Comparison of ENCODE assay signal across 8 cellular contexts in the genomic region with DNA sequence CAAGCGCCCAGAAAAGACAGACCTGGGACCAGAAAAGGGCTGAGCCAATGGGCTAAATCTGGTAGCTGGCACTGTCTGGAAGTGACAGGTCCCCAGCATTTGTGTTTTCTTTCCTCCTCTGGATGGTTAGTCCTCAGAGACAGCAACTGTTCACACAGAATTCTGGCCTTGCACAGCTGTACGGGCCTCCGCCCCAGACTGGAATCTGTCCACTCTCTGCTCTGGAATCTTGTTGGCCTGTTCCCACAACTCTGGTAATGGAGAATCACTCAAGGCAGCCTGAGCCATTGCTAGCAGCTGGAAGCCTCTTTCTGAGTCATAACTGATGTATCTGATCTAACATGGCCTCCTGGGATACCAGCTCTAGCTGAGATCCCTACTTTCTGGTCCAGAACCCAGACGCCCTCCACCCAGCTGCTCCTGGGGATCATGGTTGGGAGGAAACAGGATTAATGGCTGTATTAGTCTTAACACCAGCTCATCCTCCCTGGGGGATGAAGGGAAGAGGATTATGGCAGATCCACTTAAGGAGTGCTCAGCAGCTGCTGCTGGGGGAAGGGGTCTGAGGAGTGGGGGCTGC. TPM values are rescaled to one million over a fixed set of nuclear protein-coding genes. Genes with fewer than 3 reads are reported as not detected.
DNase-seq lines count a peak whose midpoint lies in the region; ATAC-seq and TF ChIP-seq lines count a peak whose summit lies in the region.

No MANE protein-coding gene starts in this region.

- peak; percentile 97 for DNase-seq in AG10803 (ENCODE audit: low read depth)
- DNase-seq in NCI-H524 (lab: John Stamatoyannopoulos, UW): peak; percentile 99 to 100
- peak; percentile 97 for DNase-seq in dedifferentiated amniotic fluid mesenchymal stem cell (ENCODE audit: extremely low spot score)
- no peak for DNase-seq in natural killer cell

- peaks cover 53 to 56% of the 10 kb centered on the region in 2 donors for H3K4me1 Mint-ChIP-seq in natural killer cell

- peak overlapping the region; percentile 87 to 93 for H3K27ac Mint-ChIP-seq in natural killer cell

- peak overlapping the region; percentile 90 for H3K4me3 Mint-ChIP-seq in natural killer cell

- TF ChIP-seq CTCF in AG10803 (conservative IDR thresholded peaks at IDR 0.05; ENCODE audit: low read length): no peak
- TF ChIP-seq CTCF in natural killer cell (IDR thresholded peaks at IDR 0.05): no peak

- intact Hi-C loops in natural killer cell (cut with micrococcal nuclease): no loop called here

- ATAC-seq in natural killer cell (no peak), GM18858 (IDR thresholded peaks at IDR 0.05; ENCODE audit: unreplicated experiment) (no peak), GM19351 (IDR thresholded peaks at IDR 0.05; ENCODE audit: unreplicated experiment) (no peak), HG02588 (IDR thresholded peaks at IDR 0.05; ENCODE audit: unreplicated experiment) (no peak), GM21367 (IDR thresholded peaks at IDR 0.05; ENCODE audit: unreplicated experiment) (no peak)

- no peaks in the 10 kb centered on the region for H3K9me3 Mint-ChIP-seq in natural killer cell

- H3K36me3 Mint-ChIP-seq in natural killer cell: no peaks in the 10 kb centered on the region

- no peaks in the 10 kb centered on the region for H3K27me3 Mint-ChIP-seq in natural killer cell (ENCODE audit: low read depth in 2 of 2)

- peak overlapping the region; percentile 44 for H3K4me3 ChIP-seq in AG10803 (ENCODE audit: low read length)

RNA-seq across cellular contexts. Expression of gene ZNF668, which starts 9.1 kb away (rescaled TPM):
- 10 to 100 TPM; 11.0 to 27.4 (median 22.6) TPM for total RNA-seq in natural killer cell

RNA-seq across cellular contexts. Expression of gene ZNF646, which starts 9.2 kb away (rescaled TPM):
- 10 to 100 TPM; 22.0 to 31.1 (median 30.1) TPM for total RNA-seq in natural killer cell

RNA-seq across cellular contexts. Expression of gene PRSS53, which starts 23.8 kb away (rescaled TPM):
- 1 to 10 TPM; 4.3 to 7.4 (median 5.1) TPM for total RNA-seq in natural killer cell

RNA-seq across cellular contexts. Expression of gene VKORC1, which starts 29.6 kb away (rescaled TPM):
- 10 to 100 TPM; 35.9 to 42.1 (median 41.8) TPM for total RNA-seq in natural killer cell

RNA-seq across cellular contexts. Expression of gene STX4, which starts 31.6 kb away (rescaled TPM):
- total RNA-seq in natural killer cell: 100 to 1,000 TPM; 128 to 145 (median 133) TPM
